In the genomic region with DNA sequence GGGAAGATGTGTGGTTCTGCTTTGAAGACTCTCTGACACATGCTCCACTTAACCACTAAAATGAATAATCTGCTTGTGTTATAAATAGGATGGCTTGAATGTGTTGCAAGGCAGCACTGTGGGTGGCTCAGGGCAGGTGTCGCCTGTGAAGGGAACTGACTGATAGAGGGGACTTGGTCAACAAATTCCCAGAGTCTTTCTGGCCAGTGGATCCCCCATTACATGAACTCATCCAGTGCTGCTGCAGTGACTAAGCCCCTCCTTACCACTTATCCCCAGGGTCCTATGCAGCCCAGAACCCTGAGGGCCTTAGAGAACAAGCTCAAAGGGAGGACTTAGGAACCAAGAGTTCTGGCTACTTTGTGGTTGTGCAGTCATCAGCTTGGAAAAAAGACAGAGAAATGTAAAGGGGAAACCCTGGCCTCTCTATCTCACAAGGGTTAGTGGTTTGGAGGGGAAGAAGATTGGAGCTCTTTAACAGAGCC, we compare ENCODE assay signal across 10 cellular contexts.
DNase-seq lines count a peak whose midpoint lies in the region; ATAC-seq and TF ChIP-seq lines count a peak whose summit lies in the region.
"Had no signal": no experiment of that assay in that cellular context is flagged by ENCODE, and none has a peak within 500 bp of the region (broad histone marks: within the 10 kb centered on the region; RNA-seq: fewer than 3 reads in every experiment).

No MANE protein-coding gene starts in this region.

- no peak overlapping the region for H3K9ac ChIP-seq in OCI-LY3 (ENCODE audit: low read length)
- no peak overlapping the region for H3K9ac ChIP-seq in mesendoderm (ENCODE audit: low read length)

- H2BK120ac ChIP-seq in mesendoderm (ENCODE audit: low read depth, low read length): no peak overlapping the region

- H3K4ac ChIP-seq in mesendoderm (ENCODE audit: low read depth, low read length): no peak overlapping the region

- peaks cover 4% of the 10 kb centered on the region for H3K27me3 Mint-ChIP-seq in type B pancreatic cell

- H2AK5ac ChIP-seq in mesendoderm (ENCODE audit: low read length): no peak overlapping the region

- no peaks in the 10 kb centered on the region for H3K36me3 Mint-ChIP-seq in type B pancreatic cell

- H3K27ac Mint-ChIP-seq in type B pancreatic cell: no peak overlapping the region

- no CpG with 5 or more reads among the region's 1 CpG for WGBS in mesendoderm (ENCODE audit: extremely low coverage, insufficient coverage, low lambda C conversion rate)

- H3K4me3 ChIP-seq in GM12865 (ENCODE audit: low read depth, low read length) (no peak overlapping the region), OCI-LY3 (ENCODE audit: low read length) (no peak overlapping the region), mesendoderm (ENCODE audit: low read length) (no peak overlapping the region)

- DNase-seq in GM12865 (ENCODE audit: low read depth) (peak; percentile 38), kidney glomerular epithelial cell (lab: John Stamatoyannopoulos, UW) (peak; percentile 34), type B pancreatic cell (ENCODE audit: extremely low spot score, unreplicated experiment) (no peak), mesendoderm (no peak)
- DNase-seq: SHP77, substantia nigra had no signal

- no peak overlapping the region for H3K4me3 Mint-ChIP-seq in type B pancreatic cell

- no peak for TF ChIP-seq CTCF in GM12865 (IDR thresholded peaks at IDR 0.05; ENCODE audit: insufficient read depth, low read depth, low read length, missing control alignments)
- TF ChIP-seq CTCF in OCI-LY3 (IDR thresholded peaks at IDR 0.05; ENCODE audit: low read depth, low read length): no peak
- TF ChIP-seq CTCF in type B pancreatic cell (conservative IDR thresholded peaks at IDR 0.05): no peak

- H3K36me3 ChIP-seq in OCI-LY3 (replicated peaks; ENCODE audit: low read depth, low read length) (no peaks in the 10 kb centered on the region), mesendoderm (ENCODE audit: control insufficient read depth, insufficient read depth, low read length) (no peaks in the 10 kb centered on the region)

- no peak overlapping the region for H3K23ac ChIP-seq in mesendoderm (ENCODE audit: low read length)

- H2BK5ac ChIP-seq in mesendoderm (ENCODE audit: low read length): no peak overlapping the region

- ATAC-seq in GM21529 (IDR thresholded peaks at IDR 0.05; ENCODE audit: unreplicated experiment) (peak; percentile 41), HG02798 (IDR thresholded peaks at IDR 0.05; ENCODE audit: poor library complexity, unreplicated experiment) (no peak), HG02870 (IDR thresholded peaks at IDR 0.05; ENCODE audit: unreplicated experiment) (no peak)

- H4K5ac ChIP-seq in mesendoderm (ENCODE audit: low read length): no peak overlapping the region

- no peaks in the 10 kb centered on the region for H4K20me1 ChIP-seq in OCI-LY3 (ENCODE audit: insufficient read depth, low read length)

- no peak overlapping the region for H3K27ac ChIP-seq in OCI-LY3 (ENCODE audit: low read length)
- no peak overlapping the region for H3K27ac ChIP-seq in mesendoderm (ENCODE audit: low read depth, low read length)

- H3K9me3 Mint-ChIP-seq in type B pancreatic cell: no peaks in the 10 kb centered on the region

- no peak overlapping the region for H4K8ac ChIP-seq in mesendoderm (ENCODE audit: low read depth, low read length)

- H3K9me3 ChIP-seq in OCI-LY3 (ENCODE audit: insufficient read depth, low read length): no peaks in the 10 kb centered on the region

- H3K18ac ChIP-seq in mesendoderm (ENCODE audit: low read length): no peak overlapping the region

- no peak overlapping the region for H3K56ac ChIP-seq in mesendoderm (ENCODE audit: low read length)

- no peak overlapping the region for H2BK15ac ChIP-seq in mesendoderm (replicated peaks; ENCODE audit: low read depth)

- no peak overlapping the region for H2AFZ ChIP-seq in OCI-LY3 (ENCODE audit: low read depth, low read length)

- H3K79me1 ChIP-seq in mesendoderm (ENCODE audit: low read length): no peaks in the 10 kb centered on the region

- H3K27me3 ChIP-seq in OCI-LY3 (ENCODE audit: low read depth, low read length): peaks cover 18% of the 10 kb centered on the region
- no peaks in the 10 kb centered on the region for H3K27me3 ChIP-seq in mesendoderm (ENCODE audit: insufficient read depth, low read length, poor library complexity)

- H3K4me1 Mint-ChIP-seq in type B pancreatic cell (ENCODE audit: unreplicated experiment): peaks cover 11% of the 10 kb centered on the region

- peak overlapping the region; percentile 3; the same call in 1 of the 2 replicates for H3K4me2 ChIP-seq in OCI-LY3 (ENCODE audit: low read length)
- no peak overlapping the region for H3K4me2 ChIP-seq in mesendoderm (ENCODE audit: low read length)

- no peaks in the 10 kb centered on the region for H3K79me2 ChIP-seq in OCI-LY3 (ENCODE audit: low read length)
- no peaks in the 10 kb centered on the region for H3K79me2 ChIP-seq in mesendoderm (ENCODE audit: control insufficient read depth, insufficient read depth, low read length)

- H3K4me1 ChIP-seq in OCI-LY3 (ENCODE audit: low read length) (peaks cover 31% of the 10 kb centered on the region), mesendoderm (ENCODE audit: control insufficient read depth, low read depth, low read length) (no peaks in the 10 kb centered on the region)

Comparison
In these comparisons a context has a peak if more than half of its experiments do, and no peak if none do; other contexts are left out.
1. DNase-seq: peak in GM12865 (single experiment) and kidney glomerular epithelial cell (single experiment); none in type B pancreatic cell (single experiment) and mesendoderm (single experiment).